ENCODE assay signal across 23 cellular contexts in genomic region chr1:14836426-14837140, GRCh38.
DNase-seq lines count a peak whose midpoint lies in the region; ATAC-seq and TF ChIP-seq lines count a peak whose summit lies in the region.
"Had no signal": no experiment of that assay in that cellular context is flagged by ENCODE, and none has a peak within 500 bp of the region (broad histone marks: within the 10 kb centered on the region; RNA-seq: fewer than 3 reads in every experiment).

No MANE protein-coding gene starts in this region.

- 0 out of 2 replicates have a peak overlapping the region, but pooled peaks have one; percentile 13 for H2AFZ ChIP-seq in MM.1S (ENCODE audit: low read length)
- no peak overlapping the region for H2AFZ ChIP-seq in neuronal stem cell (ENCODE audit: low read length)
- no peak overlapping the region for H2AFZ ChIP-seq in osteoblast (ENCODE audit: low read length)

- H3F3A ChIP-seq in MM.1S (ENCODE audit: insufficient read depth, low read length), result peaks cover 40% of the 10 kb centered on the region

- H3K9ac ChIP-seq in MM.1S (ENCODE audit: low read length) (peak overlapping the region; percentile 91), neuronal stem cell (ENCODE audit: low read depth, low read length, poor library complexity) (no peak overlapping the region)

- no peak overlapping the region for H3K4ac ChIP-seq in neuronal stem cell (ENCODE audit: low read length)

- TF ChIP-seq CTCF in MM.1S (IDR thresholded peaks at IDR 0.05; ENCODE audit: low read length) (0 out of 2 replicates have a peak, but pooled peaks have one; percentile 13), prostate gland (IDR thresholded peaks at IDR 0.05) (no peak), osteoblast (IDR thresholded peaks at IDR 0.05; ENCODE audit: extremely low read depth, low read depth, low read length) (no peak)

- TF ChIP-seq POLR2A in prostate gland (IDR thresholded peaks at IDR 0.05), result no peak

- no peak overlapping the region for H2BK120ac ChIP-seq in neuronal stem cell (ENCODE audit: low read depth, low read length)

- H3K4me1 ChIP-seq in MM.1S (ENCODE audit: low read length) (0 out of 2 replicates have a peak, but pooled peaks cover 2% of the 10 kb centered on the region), neuronal stem cell (ENCODE audit: control insufficient read depth in 2 of 2, insufficient read depth in 1 of 2, low read depth in 1 of 2, low read length in 2 of 2) (peaks cover 2 to 10% of the 10 kb centered on the region in 2 donors), prostate gland (replicated peaks) (no peaks in the 10 kb centered on the region), osteoblast (ENCODE audit: insufficient read depth, low read length) (no peaks in the 10 kb centered on the region)
- H3K4me1 ChIP-seq: Caco-2, SJCRH30 had no signal

- H3K23ac ChIP-seq in neuronal stem cell (ENCODE audit: low read depth, low read length, poor library complexity), result no peak overlapping the region

- H3K27ac ChIP-seq in MM.1S (ENCODE audit: low read length) (peak overlapping the region; percentile 99), neuronal stem cell (replicated peaks; ENCODE audit: low read length) (no peak overlapping the region), prostate gland (no peak overlapping the region), osteoblast (ENCODE audit: low read depth, low read length) (no peak overlapping the region)
- H3K27ac ChIP-seq: C4-2B, SJCRH30 had no signal

- H3K27me3 ChIP-seq in MM.1S (replicated peaks; ENCODE audit: insufficient read depth, low read length), result no peaks in the 10 kb centered on the region
- H3K27me3 ChIP-seq in neuronal stem cell (ENCODE audit: control insufficient read depth in 3 of 3, insufficient read depth in 3 of 3, low read depth in 1 of 3, low read length in 3 of 3), result no peaks in the 10 kb centered on the region
- no peaks in the 10 kb centered on the region for H3K27me3 ChIP-seq in prostate gland (replicated peaks; ENCODE audit: insufficient read depth)
- H3K27me3 ChIP-seq in osteoblast (ENCODE audit: insufficient read depth, low read length), result no peaks in the 10 kb centered on the region
- H3K27me3 ChIP-seq: MG63 had no signal

- H4K20me1 ChIP-seq in MM.1S (ENCODE audit: insufficient read depth, low read length) (no peaks in the 10 kb centered on the region), osteoblast (ENCODE audit: insufficient read depth, low read length) (no peaks in the 10 kb centered on the region)

- no peaks in the 10 kb centered on the region for H3K79me1 ChIP-seq in neuronal stem cell (ENCODE audit: low read depth, low read length)

- H3K4me2 ChIP-seq in MM.1S (ENCODE audit: low read depth, low read length) (peak overlapping the region; percentile 93), neuronal stem cell (ENCODE audit: insufficient read depth, low read length, poor library complexity, severe bottlenecking) (no peak overlapping the region), osteoblast (ENCODE audit: insufficient read depth, low read length) (no peak overlapping the region)

- no peak overlapping the region for H3K14ac ChIP-seq in neuronal stem cell (ENCODE audit: low read length)

- H3K9me3 ChIP-seq in MM.1S (replicated peaks; ENCODE audit: insufficient read depth, low read length) (no peaks in the 10 kb centered on the region), neuronal stem cell (replicated peaks in 1 of 2; ENCODE audit: control insufficient read depth in 2 of 2, insufficient read depth in 1 of 2, low read depth in 1 of 2, low read length in 2 of 2) (peaks cover 4 to 13% of the 10 kb centered on the region in 2 donors), prostate gland (no peaks in the 10 kb centered on the region), osteoblast (ENCODE audit: low read depth, low read length) (peaks cover 2% of the 10 kb centered on the region)
- H3K9me3 ChIP-seq: Caco-2, MG63, SJCRH30 had no signal

- H3K18ac ChIP-seq in neuronal stem cell (ENCODE audit: low read length), result peak overlapping the region; percentile 74

- no peak overlapping the region for H2AK5ac ChIP-seq in neuronal stem cell (ENCODE audit: low read depth, low read length)

- peaks cover 26% of the 10 kb centered on the region for H3K79me2 ChIP-seq in MM.1S (ENCODE audit: low read length)
- H3K79me2 ChIP-seq in osteoblast (ENCODE audit: insufficient read depth, low read length), result no peaks in the 10 kb centered on the region

- no peak overlapping the region for H2BK5ac ChIP-seq in neuronal stem cell (ENCODE audit: low read length)

- H3K36me3 ChIP-seq in MM.1S (replicated peaks; ENCODE audit: insufficient read depth, low read length) (no peaks in the 10 kb centered on the region), neuronal stem cell (replicated peaks in 1 of 2; ENCODE audit: control insufficient read depth in 2 of 2, insufficient read depth in 2 of 2, low read length in 2 of 2) (peaks cover 0 to 32% of the 10 kb centered on the region in 2 donors), prostate gland (no peaks in the 10 kb centered on the region), osteoblast (ENCODE audit: insufficient read depth, low read length) (no peaks in the 10 kb centered on the region)
- H3K36me3 ChIP-seq: MG63, SJCRH30 had no signal

- DNase-seq in DMS79 treated with DMSO at 0.1 percent for 48 hours (lab: John Stamatoyannopoulos, UW) (peak; percentile 64), MM.1S (peak; percentile 89), NCI-H69 (lab: John Stamatoyannopoulos, UW) (peak; percentile 37), neuronal stem cell (ENCODE audit: low spot score) (no peak), prostate gland (ENCODE audit: low spot score) (no peak), osteoblast (ENCODE audit: insufficient read length, low spot score, missing footprints) (no peak)
- DNase-seq: Caco-2; CD8-positive, alpha-beta T cell; GF-D8; KG1; MG63; NCI-H1436 treated with DMSO at 0.1 percent for 48 hours; NCI-H187 treated with DMSO at 0.1 percent for 48 hours; NCI-H2171; NCI-H345; NCI-H524 treated with DMSO at 0.1 percent for 48 hours; SJCRH30; T-helper 2 cell had no signal

- intact Hi-C loops in prostate gland (cut with DNase I), result no loop called here

- H3K4me3 ChIP-seq in MM.1S (ENCODE audit: low read length) (peak overlapping the region; percentile 80), neuronal stem cell (ENCODE audit: low read length in 2 of 2) (no peak overlapping the region), prostate gland (no peak overlapping the region), osteoblast (ENCODE audit: insufficient read depth, low read length) (no peak overlapping the region)
- H3K4me3 ChIP-seq: MG63, SJCRH30 had no signal

- WGBS in neuronal stem cell (ENCODE audit: extremely low coverage in 2 of 2, insufficient read length in 2 of 2, insufficient replicate concordance in 1 of 2), 2 donors, result no CpG with 5 or more reads among the region's 10 CpGs
- 90% methylated on average over 10 of the region's 10 CpGs for WGBS in prostate gland

- H2BK15ac ChIP-seq in neuronal stem cell (ENCODE audit: low read length), result no peak overlapping the region

- peak overlapping the region; percentile 74 for H4K8ac ChIP-seq in neuronal stem cell (ENCODE audit: low read depth, low read length)

- H3K9me2 ChIP-seq in MM.1S (replicated peaks; ENCODE audit: insufficient read depth, low read length), result no peaks in the 10 kb centered on the region

- no peak overlapping the region for H4K91ac ChIP-seq in neuronal stem cell (ENCODE audit: low read depth, low read length, poor library complexity)

- H2BK12ac ChIP-seq in neuronal stem cell (ENCODE audit: low read length), result no peak overlapping the region

- ATAC-seq in GM19397 (IDR thresholded peaks at IDR 0.05; ENCODE audit: unreplicated experiment), result no peak
- ATAC-seq: CD8-positive, alpha-beta T cell; HCT116; Right ventricle myocardium inferior; SK-N-SH treated with all-trans-retinoic acid at 6 μM for 48 hours had no signal

Comparison
In these comparisons a context has a peak if more than half of its experiments do, and no peak if none do; other contexts are left out.
1. DNase-seq: peak in DMS79 treated with DMSO at 0.1 percent for 48 hours (single experiment), MM.1S (single experiment) and NCI-H69 (single experiment); none in neuronal stem cell (single experiment), prostate gland (single experiment) and osteoblast (single experiment).